Comparison of ENCODE assay signal across 18 cellular contexts in genomic region chr5:109653840-109654239, GRCh38. TPM values are rescaled to one million over a fixed set of nuclear protein-coding genes. Genes with fewer than 3 reads are reported as not detected.
DNase-seq lines count a peak whose midpoint lies in the region; ATAC-seq, FAIRE-seq and TF ChIP-seq lines count a peak whose summit lies in the region.
"Had no signal": no experiment of that assay in that cellular context is flagged by ENCODE, and none has a peak within 500 bp of the region (broad histone marks: within the 10 kb centered on the region; RNA-seq: fewer than 3 reads in every experiment).

No MANE protein-coding gene starts in this region.

- H3K27ac ChIP-seq in BLaER1 treated with 17β-estradiol and CSF1 and Interleukin-3, amounts not matched to agents 10 nM and 100 nM = no peak overlapping the region
- H3K27ac ChIP-seq in PC-3 (ENCODE audit: low read length) = peak overlapping the region; percentile 44
- H3K27ac ChIP-seq in pancreas = peak overlapping the region in 3 of 4 donors; percentile 65 to 75 (median 75)
- no peak overlapping the region for H3K27ac ChIP-seq in right atrium auricular region
- H3K27ac ChIP-seq: A549, HL-60 had no signal

- no peaks in the 10 kb centered on the region for H3K36me3 ChIP-seq in BLaER1 treated with 17β-estradiol and CSF1 and Interleukin-3, amounts not matched to agents 10 nM and 100 nM
- H3K36me3 ChIP-seq in PC-3 (ENCODE audit: low read depth, low read length) = no peaks in the 10 kb centered on the region
- H3K36me3 ChIP-seq in bronchial epithelial cell (ENCODE audit: control insufficient read depth, insufficient read depth, low read length) = no peaks in the 10 kb centered on the region
- H3K36me3 ChIP-seq in pancreas = no peaks in the 10 kb centered on the region
- no peaks in the 10 kb centered on the region for H3K36me3 ChIP-seq in right atrium auricular region

- no peak overlapping the region for H3K4me3 ChIP-seq in BLaER1 treated with 17β-estradiol and CSF1 and Interleukin-3, amounts not matched to agents 10 nM and 100 nM
- H3K4me3 ChIP-seq in PC-3 (ENCODE audit: low read length) = no peak overlapping the region
- H3K4me3 ChIP-seq in bronchial epithelial cell (ENCODE audit: low read depth, low read length) = no peak overlapping the region
- H3K4me3 ChIP-seq in pancreas = no peak overlapping the region
- H3K4me3 ChIP-seq in right atrium auricular region = no peak overlapping the region
- H3K4me3 ChIP-seq: A549, GM23338 had no signal

- POLR2A ChIA-PET in PC-3 (lab: Charles Lee; ENCODE audit: unreplicated experiment) = no interaction called here

- WGBS in pancreas, 2 donors = 57 to 68% methylated on average over 1 of the region's 1 CpG

- H4K20me1 ChIP-seq in BLaER1 treated with 17β-estradiol and CSF1 and Interleukin-3, amounts not matched to agents 10 nM and 100 nM = no peaks in the 10 kb centered on the region; a peak in 1 of 22 replicates
- H4K20me1 ChIP-seq in PC-3 (ENCODE audit: low read length) = no peaks in the 10 kb centered on the region

- H3K4me1 ChIP-seq in BLaER1 treated with 17β-estradiol and CSF1 and Interleukin-3, amounts not matched to agents 10 nM and 100 nM = peaks cover 34 to 50% (median 43%) of the 10 kb centered on the region in 10 experiments
- H3K4me1 ChIP-seq in PC-3 (ENCODE audit: insufficient read depth, low read length) (peaks cover 41% of the 10 kb centered on the region), pancreas (peaks cover 13 to 38% (median 36%) of the 10 kb centered on the region in 3 donors), right atrium auricular region (no peaks in the 10 kb centered on the region)
- H3K4me1 ChIP-seq: A549 had no signal

- H3K9me3 ChIP-seq in BLaER1 treated with 17β-estradiol and CSF1 and Interleukin-3, amounts not matched to agents 10 nM and 100 nM (replicated peaks in 1 of 11) = no peaks in the 10 kb centered on the region
- H3K9me3 ChIP-seq in PC-3 (ENCODE audit: low read length) (no peaks in the 10 kb centered on the region), pancreas (no peaks in the 10 kb centered on the region), right atrium auricular region (no peaks in the 10 kb centered on the region)
- H3K9me3 ChIP-seq: A549 had no signal

- intact Hi-C loops in PC-3 (cut with micrococcal nuclease) = loop anchor here (10.0 kb wide), 1 partner anchor 179 kb away; no protein-coding TSS in a partner anchor
- intact Hi-C loops in pancreas (cut with DNase I) = no loop called here

- no peak for TF ChIP-seq CTCF in PC-3 (conservative IDR thresholded peaks at IDR 0.05; ENCODE audit: low read depth, low read length)
- TF ChIP-seq CTCF in bronchial epithelial cell (IDR thresholded peaks at IDR 0.05; ENCODE audit: insufficient read depth, low read length, severe bottlenecking) = no peak
- TF ChIP-seq CTCF in pancreas (IDR thresholded peaks at IDR 0.05) = no peak
- no peak for TF ChIP-seq CTCF in right atrium auricular region (IDR thresholded peaks at IDR 0.05)

- H3K27me3 ChIP-seq in BLaER1 treated with 17β-estradiol and CSF1 and Interleukin-3, amounts not matched to agents 10 nM and 100 nM = peaks cover 0 to 42% (median 0%) of the 10 kb centered on the region in 11 experiments; a peak in 4 of 22 replicates
- H3K27me3 ChIP-seq in PC-3 (ENCODE audit: low read length) = no peaks in the 10 kb centered on the region
- no peaks in the 10 kb centered on the region for H3K27me3 ChIP-seq in bronchial epithelial cell (ENCODE audit: control insufficient read depth, insufficient read depth, low read length)
- H3K27me3 ChIP-seq in pancreas = no peaks in the 10 kb centered on the region
- no peaks in the 10 kb centered on the region for H3K27me3 ChIP-seq in right atrium auricular region

- H2AFZ ChIP-seq in PC-3 (ENCODE audit: low read length) = no peak overlapping the region
- H2AFZ ChIP-seq: GM23338 had no signal

- BruUV-seq in PC-3 (replicated peaks; lab: Mats Ljungman, UMichigan) = no TSS peak

- CTCF ChIA-PET in PC-3 (lab: Charles Lee) = no interaction called here

- no peaks in the 10 kb centered on the region for H3K9me2 ChIP-seq in PC-3 (replicated peaks; ENCODE audit: low read length)

- no peak overlapping the region for H3K9ac ChIP-seq in BLaER1 treated with 17β-estradiol and CSF1 and Interleukin-3, amounts not matched to agents 10 nM and 100 nM
- no peak overlapping the region for H3K9ac ChIP-seq in PC-3 (ENCODE audit: low read length)

- H3K79me2 ChIP-seq in PC-3 (ENCODE audit: low read length) = no peaks in the 10 kb centered on the region

- peak overlapping the region in 6 of 11 experiments; percentile 7 to 97 (median 90); a peak in 11 of 22 replicates for H3K4me2 ChIP-seq in BLaER1 treated with 17β-estradiol and CSF1 and Interleukin-3, amounts not matched to agents 10 nM and 100 nM
- peak overlapping the region; percentile 46 for H3K4me2 ChIP-seq in PC-3 (ENCODE audit: low read length)
- H3K4me2 ChIP-seq: A549, GM23338 had no signal

- ATAC-seq in PC-3 (no peak), pancreas (peak in 2 of 4 donors; percentile 25 to 31), HG03521 (IDR thresholded peaks at IDR 0.05; ENCODE audit: unreplicated experiment) (no peak)
- ATAC-seq: A549, GM23338 had no signal

- H3F3A ChIP-seq in PC-3 (ENCODE audit: low read length, unreplicated experiment) = no peaks in the 10 kb centered on the region

- DNase-seq in PC-3 = peak; percentile 39
- DNase-seq in bronchial epithelial cell (ENCODE audit: low read depth) = peak; percentile 40
- DNase-seq in pancreas = no peak
- DNase-seq in right atrium auricular region (ENCODE audit: low spot score) = no peak
- no peak for DNase-seq in NOMO-1 treated with DMSO at 0.1 percent for 48 hours (lab: John Stamatoyannopoulos, UW; ENCODE audit: unreplicated experiment)
- DNase-seq: AML-193; CD4-positive, alpha-beta memory T cell; DMS153; DMS79; GDM1; IMR-90 had no signal

- FAIRE-seq in bronchial epithelial cell (lab: Jason Lieb, UNC) (no peak), pancreas (lab: Jason Lieb, UNC) (no peak)
- FAIRE-seq: A549, GM12892, GM18507 had no signal

RNA-seq across cellular contexts. Expression of gene MAN2A1, which starts 35.9 kb away (rescaled TPM):
- total RNA-seq in PC-3 (2014; rRNA removed) = 20.8 and 21.8 TPM in 2 replicates
- 78.9 and 85.0 TPM in 2 replicates for total RNA-seq in bronchial epithelial cell
- total RNA-seq in pancreas = 10 to 100 TPM; 30.8 to 49.4 (median 40.6) TPM
- 10 to 100 TPM in 1 of 2 donors, 1 to 10 TPM in 1; 8.5 to 15.3 TPM for polyA plus RNA-seq in pancreas
- total RNA-seq in right atrium auricular region = 10 to 100 TPM; 10.0 to 10.4 TPM

Comparison
In these comparisons a context has a peak if more than half of its experiments do, and no peak if none do; other contexts are left out.
1. H3K27ac ChIP-seq: peak in PC-3 (single experiment) and pancreas (3 of 4); none in BLaER1 treated with 17β-estradiol and CSF1 and Interleukin-3, amounts not matched to agents 10 nM and 100 nM (0 of 11) and right atrium auricular region (0 of 2).
2. DNase-seq: peak in PC-3 (single experiment) and bronchial epithelial cell (single experiment); none in pancreas (0 of 6), right atrium auricular region (single experiment) and NOMO-1 treated with DMSO at 0.1 percent for 48 hours (single experiment).